21 cellular contexts compared by ENCODE assay signal in the genomic region with DNA sequence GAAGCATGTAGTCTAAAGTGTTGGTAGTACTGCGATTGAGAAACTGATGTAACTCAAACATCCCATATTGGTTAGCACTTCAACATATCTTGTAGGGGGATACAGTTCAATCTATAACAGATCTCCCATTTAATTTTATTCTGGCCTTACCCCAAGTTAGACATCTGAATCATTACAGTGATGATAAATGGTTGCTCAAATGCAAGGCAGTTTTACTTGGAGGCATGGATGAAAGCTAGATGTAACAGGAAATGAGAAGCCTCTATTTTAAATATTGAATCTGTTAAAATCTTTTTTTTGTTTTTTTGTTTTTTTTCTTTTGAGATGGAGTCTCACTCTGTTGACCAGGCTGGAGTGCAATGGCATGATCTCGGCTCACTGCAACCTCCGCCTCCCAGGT. TPM values are rescaled to one million over a fixed set of nuclear protein-coding genes. Genes with fewer than 3 reads are reported as not detected.
A peak's percentile ranks its signal among the peaks of the same experiment; 100 is the strongest.
DNase-seq lines count a peak whose midpoint lies in the region; ATAC-seq and TF ChIP-seq lines count a peak whose summit lies in the region.
"Had no signal": no experiment of that assay in that cellular context is flagged by ENCODE, and none has a peak within 500 bp of the region (broad histone marks: within the 10 kb centered on the region; RNA-seq: fewer than 3 reads in every experiment).

No MANE protein-coding gene starts in this region.

- CTCF ChIA-PET in activated CD4-positive, alpha-beta memory T cell treated with anti-CD3 and anti-CD28 coated beads, Interleukin-2, amount 10 ng/mL, durations not matched to agents 7 days and 5 days (lab: Charles Lee), result no interaction called here

- H3K9me3 ChIP-seq in ascending aorta (no peaks in the 10 kb centered on the region), skeletal muscle satellite cell (replicated peaks; ENCODE audit: low read length) (no peaks in the 10 kb centered on the region)
- H3K9me3 ChIP-seq: transverse colon had no signal

- no peaks in the 10 kb centered on the region for H3K9me3 Mint-ChIP-seq in activated CD4-positive, alpha-beta memory T cell treated with anti-CD3 and anti-CD28 coated beads, Interleukin-2, amount 10 ng/mL, durations not matched to agents 7 days and 5 days
- H3K9me3 Mint-ChIP-seq: activated naive CD8-positive, alpha-beta T cell treated with anti-CD3 and anti-CD28 coated beads, Interleukin-2, amount 50 U/mL, for 24 hours; activated T-helper 2 cell treated with anti-CD3 and anti-CD28 coated beads, Interferon-gamma antibody, Interleukin-2, Interleukin-4, amounts not matched to agents 10 μg/mL and 5 μg/mL and 100 μg/mL, durations not matched to agents 14 hours and 24 hours and 36 hours; CD4-positive, alpha-beta T cell; dendritic cell treated with granulocyte-macrophage colony-stimulating factor and Interleukin-4, amounts not matched to agents 40 ng/mL and 50 ng/mL, for 4 days; naive thymus-derived CD8-positive, alpha-beta T cell had no signal

- intact Hi-C loops in ascending aorta (cut with DNase I), result loop anchor here (2.0 to 5.0 kb wide), 2 partner anchors 40 to 107 kb away; no protein-coding TSS in a partner anchor
- intact Hi-C loops in Right ventricle myocardium superior (cut with DNase I), result no loop called here

- no peak overlapping the region for H3K4me3 Mint-ChIP-seq in activated CD4-positive, alpha-beta memory T cell treated with anti-CD3 and anti-CD28 coated beads, Interleukin-2, amount 10 ng/mL, durations not matched to agents 7 days and 5 days
- H3K4me3 Mint-ChIP-seq: activated naive CD8-positive, alpha-beta T cell treated with anti-CD3 and anti-CD28 coated beads, Interleukin-2, amount 50 U/mL, for 24 hours; CD4-positive, alpha-beta T cell; dendritic cell treated with granulocyte-macrophage colony-stimulating factor and Interleukin-4, amounts not matched to agents 40 ng/mL and 50 ng/mL, for 4 days; naive thymus-derived CD8-positive, alpha-beta T cell had no signal

- peaks cover 1% of the 10 kb centered on the region for H3K27me3 Mint-ChIP-seq in activated CD4-positive, alpha-beta memory T cell treated with anti-CD3 and anti-CD28 coated beads, Interleukin-2, amount 10 ng/mL, durations not matched to agents 7 days and 5 days

- no peak for ATAC-seq in Right ventricle myocardium superior (ENCODE audit: poor library complexity)
- ATAC-seq in HG03571 (IDR thresholded peaks at IDR 0.05; ENCODE audit: unreplicated experiment), result no peak
- no peak for ATAC-seq in GM21723 (IDR thresholded peaks at IDR 0.05; ENCODE audit: unreplicated experiment)
- ATAC-seq: activated naive CD8-positive, alpha-beta T cell treated with anti-CD3 and anti-CD28 coated beads, Interleukin-2, amount 50 U/mL, for 24 hours; naive thymus-derived CD8-positive, alpha-beta T cell had no signal

- H3K4me2 ChIP-seq in skeletal muscle satellite cell (ENCODE audit: low read length), result no peak overlapping the region

- DNase-seq in HS-5 (ENCODE audit: low read depth), result peak; percentile 25
- DNase-seq in ascending aorta (ENCODE audit: low spot score in 2 of 2), result no peak
- peak; percentile 30 to 57 for DNase-seq in foreskin fibroblast
- DNase-seq in Right ventricle myocardium superior, result no peak
- no peak for DNase-seq in activated CD4-positive, alpha-beta memory T cell treated with anti-CD3 and anti-CD28 coated beads, Interleukin-2, amount 10 ng/mL, durations not matched to agents 7 days and 5 days
- DNase-seq: activated naive CD8-positive, alpha-beta T cell treated with anti-CD3 and anti-CD28 coated beads, Interleukin-2, amount 50 U/mL, for 24 hours; CD4-positive, alpha-beta T cell; mesendoderm; naive thymus-derived CD8-positive, alpha-beta T cell; NCI-H1417; NCI-H510A treated with DMSO at 0.1 percent for 48 hours; NK-92 treated with Interleukin-12 subunit alpha and Interleukin-12 subunit beta, amount 100 ng/mL, for 24 hours; stimulated activated CD4-positive, alpha-beta T cell treated with anti-CD3 and anti-CD28 coated beads, Interleukin-2, amount 100 ng/mL, for 24 hours; stimulated activated naive CD4-positive, alpha-beta T cell treated with Interleukin-2 at 50 U/mL for 16 hours; SW 1271; transverse colon had no signal

- peak overlapping the region; percentile 86 to 94 for H3K27ac ChIP-seq in ascending aorta

- POLR2A ChIA-PET in activated CD4-positive, alpha-beta memory T cell treated with anti-CD3 and anti-CD28 coated beads, Interleukin-2, amount 10 ng/mL, durations not matched to agents 7 days and 5 days (lab: Charles Lee), result no interaction called here

- H3K4me3 ChIP-seq in ascending aorta (no peak overlapping the region), foreskin fibroblast (ENCODE audit: low read depth in 1 of 2, low read length in 2 of 2) (no peak overlapping the region), skeletal muscle satellite cell (ENCODE audit: low read length) (no peak overlapping the region)
- H3K4me3 ChIP-seq: transverse colon had no signal

- no peak overlapping the region for H3K27ac Mint-ChIP-seq in activated CD4-positive, alpha-beta memory T cell treated with anti-CD3 and anti-CD28 coated beads, Interleukin-2, amount 10 ng/mL, durations not matched to agents 7 days and 5 days
- H3K27ac Mint-ChIP-seq: activated naive CD8-positive, alpha-beta T cell treated with anti-CD3 and anti-CD28 coated beads, Interleukin-2, amount 50 U/mL, for 24 hours; activated T-helper 2 cell treated with anti-CD3 and anti-CD28 coated beads, Interferon-gamma antibody, Interleukin-2, Interleukin-4, amounts not matched to agents 10 μg/mL and 5 μg/mL and 100 μg/mL, durations not matched to agents 14 hours and 24 hours and 36 hours; CD4-positive, alpha-beta T cell; dendritic cell treated with granulocyte-macrophage colony-stimulating factor and Interleukin-4, amounts not matched to agents 40 ng/mL and 50 ng/mL, for 4 days; naive thymus-derived CD8-positive, alpha-beta T cell had no signal

- TF ChIP-seq CTCF in ascending aorta (IDR thresholded peaks at IDR 0.05) (no peak), foreskin fibroblast (IDR thresholded peaks at IDR 0.05; ENCODE audit: low read depth, low read length) (no peak)

- H3K4me1 Mint-ChIP-seq in activated CD4-positive, alpha-beta memory T cell treated with anti-CD3 and anti-CD28 coated beads, Interleukin-2, amount 10 ng/mL, durations not matched to agents 7 days and 5 days, result peaks cover 3% of the 10 kb centered on the region
- H3K4me1 Mint-ChIP-seq: naive thymus-derived CD8-positive, alpha-beta T cell had no signal

- H3K27me3 ChIP-seq in ascending aorta, result no peaks in the 10 kb centered on the region
- no peaks in the 10 kb centered on the region for H3K27me3 ChIP-seq in skeletal muscle satellite cell (ENCODE audit: control insufficient read depth, insufficient read depth, low read length)
- H3K27me3 ChIP-seq: transverse colon had no signal

- H3K9ac ChIP-seq in skeletal muscle satellite cell (ENCODE audit: low read depth, low read length), result peak overlapping the region; percentile 10

- H3K36me3 Mint-ChIP-seq in activated CD4-positive, alpha-beta memory T cell treated with anti-CD3 and anti-CD28 coated beads, Interleukin-2, amount 10 ng/mL, durations not matched to agents 7 days and 5 days (ENCODE audit: low read depth), result no peaks in the 10 kb centered on the region
- H3K36me3 Mint-ChIP-seq: naive thymus-derived CD8-positive, alpha-beta T cell had no signal

- no peaks in the 10 kb centered on the region for H3K36me3 ChIP-seq in ascending aorta
- no peaks in the 10 kb centered on the region for H3K36me3 ChIP-seq in skeletal muscle satellite cell (ENCODE audit: insufficient read depth, low read length)
- H3K36me3 ChIP-seq: transverse colon had no signal

- peaks cover 22 to 46% of the 10 kb centered on the region in 2 donors for H3K4me1 ChIP-seq in ascending aorta
- H3K4me1 ChIP-seq in skeletal muscle satellite cell (ENCODE audit: control insufficient read depth, insufficient read depth, low read length), result peaks cover 61% of the 10 kb centered on the region

RNA-seq across cellular contexts. Expression of a gene that starts 44.2 kb away (rescaled TPM):
- total RNA-seq in ascending aorta (8.1 TPM), Right ventricle myocardium superior (28.9 TPM)
- total RNA-seq in skeletal muscle satellite cell (2012; rRNA removed), result 4.1 and 7.0 TPM in 2 replicates
- 10 to 100 TPM; 14.4 to 14.7 TPM for total RNA-seq in activated CD4-positive, alpha-beta memory T cell treated with anti-CD3 and anti-CD28 coated beads, Interleukin-2, amount 10 ng/mL, durations not matched to agents 7 days and 5 days

RNA-seq across cellular contexts. Expression of a gene that starts 53.5 kb away (rescaled TPM):
- total RNA-seq in ascending aorta, result 310 TPM
- total RNA-seq in skeletal muscle satellite cell (2012; rRNA removed), result 31.2 and 33.6 TPM in 2 replicates
- total RNA-seq in Right ventricle myocardium superior, result 24.3 TPM
- 1 to 10 TPM; 1.1 to 1.4 TPM for total RNA-seq in activated CD4-positive, alpha-beta memory T cell treated with anti-CD3 and anti-CD28 coated beads, Interleukin-2, amount 10 ng/mL, durations not matched to agents 7 days and 5 days

Comparison
In these comparisons a context has a peak if more than half of its experiments do, and no peak if none do; other contexts are left out.
1. DNase-seq: peak in HS-5 (single experiment) and foreskin fibroblast (2 of 2); none in ascending aorta (0 of 2), Right ventricle myocardium superior (single experiment) and activated CD4-positive, alpha-beta memory T cell treated with anti-CD3 and anti-CD28 coated beads, Interleukin-2, amount 10 ng/mL, durations not matched to agents 7 days and 5 days (single experiment).
2. RNA of a gene that starts 53.5 kb away (total RNA-seq): 310 TPM in ascending aorta (single experiment); 24.3 TPM in Right ventricle myocardium superior (single experiment) and 1.1 to 1.4 TPM in activated CD4-positive, alpha-beta memory T cell treated with anti-CD3 and anti-CD28 coated beads, Interleukin-2, amount 10 ng/mL, durations not matched to agents 7 days and 5 days; every median in the first group is over 10 times any median in the second.